18 cellular contexts compared by ENCODE assay signal in genomic region chr11:100875521-100875869, GRCh38.
DNase-seq lines count a peak whose midpoint lies in the region; ATAC-seq and TF ChIP-seq lines count a peak whose summit lies in the region.
"Had no signal": no experiment of that assay in that cellular context is flagged by ENCODE, and none has a peak within 500 bp of the region (broad histone marks: within the 10 kb centered on the region; RNA-seq: fewer than 3 reads in every experiment).

No MANE protein-coding gene starts in this region.

- peaks cover 52% of the 10 kb centered on the region for H3K4me1 Mint-ChIP-seq in nephron progenitor cell
- H3K4me1 Mint-ChIP-seq: CD4-positive, alpha-beta memory T cell had no signal

- H2AFZ ChIP-seq in IMR-90 (replicated peaks; ENCODE audit: low read length, poor library complexity) (peak overlapping the region; percentile 9), fibroblast of lung (ENCODE audit: low read length) (no peak overlapping the region)

- peak overlapping the region; percentile 90 for H3K14ac ChIP-seq in IMR-90 (replicated peaks; ENCODE audit: low read depth, low read length)

- TF ChIP-seq RAD21 in IMR-90 (IDR thresholded peaks at IDR 0.05; ENCODE audit: low read length): no peak

- intact Hi-C loops in IMR-90 (cut with micrococcal nuclease): loop anchor here (5.0 kb wide), 1 partner anchor 52 kb away; no protein-coding TSS in a partner anchor

- dilution Hi-C loops in IMR-90 (cut with HindIII; ENCODE audit: low sequenced_read_pairs, unreplicated experiment): no loop called here

- H2AK5ac ChIP-seq in IMR-90 (ENCODE audit: low read depth, low read length): peak overlapping the region; percentile 97

- no peak overlapping the region for H3K56ac ChIP-seq in IMR-90 (ENCODE audit: extremely low read depth, insufficient read depth, low read length)

- H3K27me3 ChIP-seq in IMR-90 (ENCODE audit: control insufficient read depth, insufficient read depth, low read length) (no peaks in the 10 kb centered on the region), fibroblast of lung (ENCODE audit: control insufficient read depth, insufficient read depth, low read length) (no peaks in the 10 kb centered on the region), WERI-Rb-1 (ENCODE audit: insufficient read depth, low read depth, severe bottlenecking) (no peaks in the 10 kb centered on the region)

- H3K9me3 ChIP-seq in IMR-90 (ENCODE audit: control insufficient read depth, insufficient read depth, low read length) (no peaks in the 10 kb centered on the region), fibroblast of lung (ENCODE audit: control insufficient read depth, insufficient read depth, low read depth, low read length) (no peaks in the 10 kb centered on the region), WERI-Rb-1 (ENCODE audit: severe bottlenecking) (no peaks in the 10 kb centered on the region)

- in situ Hi-C loops in IMR-90 (cut with MboI; ENCODE audit: low sequenced_read_pairs): no loop called here

- H3K18ac ChIP-seq in IMR-90 (ENCODE audit: low read depth, low read length): peak overlapping the region; percentile 88

- BruUV-seq in IMR-90 (replicated peaks; lab: Mats Ljungman, UMichigan): no TSS peak

- ATAC-seq in IMR-90 (ENCODE audit: low read depth): no peak
- ATAC-seq: Panc1, Right ventricle myocardium inferior, SK-N-SH treated with all-trans-retinoic acid at 6 μM for 48 hours had no signal

- H3K4me3 Mint-ChIP-seq in nephron progenitor cell: no peak overlapping the region
- H3K4me3 Mint-ChIP-seq: B cell; CD4-positive, alpha-beta memory T cell had no signal

- peak overlapping the region; percentile 92 for H2BK120ac ChIP-seq in IMR-90 (ENCODE audit: low read depth, low read length)

- CTCF ChIA-PET in IMR-90 (lab: Yijun Ruan, JAX): no interaction called here

- no peak for TF ChIP-seq POLR2A in IMR-90 (IDR thresholded peaks at IDR 0.05; ENCODE audit: low read depth, low read length)

- H3K36me3 ChIP-seq in IMR-90 (ENCODE audit: control insufficient read depth, insufficient read depth, low read length) (no peaks in the 10 kb centered on the region), fibroblast of lung (ENCODE audit: control insufficient read depth, insufficient read depth, low read length) (no peaks in the 10 kb centered on the region), WERI-Rb-1 (no peaks in the 10 kb centered on the region)

- peak overlapping the region; percentile 90 for H3K4ac ChIP-seq in IMR-90 (ENCODE audit: low read depth, low read length)

- H3K9me1 ChIP-seq in IMR-90 (ENCODE audit: insufficient read depth, low read length): peaks cover 8% of the 10 kb centered on the region; the same call in 1 of the 2 replicates

- H2AK9ac ChIP-seq in IMR-90 (replicated peaks; ENCODE audit: low read depth, low read length, poor library complexity): no peak overlapping the region

- H3K4me1 ChIP-seq in IMR-90 (ENCODE audit: control insufficient read depth, insufficient read depth, low read length) (peaks cover 19% of the 10 kb centered on the region), fibroblast of lung (ENCODE audit: control insufficient read depth, extremely low read depth, insufficient read depth, low read length) (peaks cover 27% of the 10 kb centered on the region)

- peaks cover 8% of the 10 kb centered on the region for H3K9me3 Mint-ChIP-seq in nephron progenitor cell

- DNase-seq in IMR-90 (no peak), fibroblast of lung (ENCODE audit: low read depth in 2 of 2) (no peak), nephron progenitor cell (peak; percentile 18), GM20000 (ENCODE audit: low spot score) (no peak), NOMO-1 (lab: John Stamatoyannopoulos, UW; ENCODE audit: unreplicated experiment in 2 of 2) (no peak), SKM-1 treated with dmso at 0.1 percent for 144 hours (lab: John Stamatoyannopoulos, UW; ENCODE audit: unreplicated experiment) (no peak), WERI-Rb-1 (no peak)
- DNase-seq: CD4-positive, alpha-beta memory T cell; DMS79; NCI-H1436 treated with DMSO at 0.1 percent for 48 hours; NCI-H2081 treated with DMSO at 0.1 percent for 48 hours; NCI-H510A; NCI-H774 had no signal

- no peaks in the 10 kb centered on the region for H3K79me2 ChIP-seq in fibroblast of lung (ENCODE audit: control insufficient read depth, insufficient read depth, low read length)

- no peak overlapping the region for H3K4me2 ChIP-seq in IMR-90 (ENCODE audit: low read depth, low read length)
- peak overlapping the region; percentile 52 for H3K4me2 ChIP-seq in fibroblast of lung (ENCODE audit: extremely low read depth, insufficient read depth, low read length)

- TF ChIP-seq CTCF in IMR-90 (conservative IDR thresholded peaks at IDR 0.05; ENCODE audit: low read depth, low read length) (no peak), fibroblast of lung (conservative IDR thresholded peaks at IDR 0.05 in 1 of 2, IDR thresholded peaks at IDR 0.05 in 1 of 2; ENCODE audit: low read depth in 1 of 2, low read length in 2 of 2) (no peak), nephron progenitor cell (IDR thresholded peaks at IDR 0.05) (no peak), GM20000 (IDR thresholded peaks at IDR 0.05; ENCODE audit: extremely low read depth, missing control alignments) (no peak), WERI-Rb-1 (IDR thresholded peaks at IDR 0.05; ENCODE audit: low read depth, low read length) (no peak)

- peak overlapping the region; percentile 99 for H2BK5ac ChIP-seq in IMR-90 (ENCODE audit: low read depth, low read length, poor library complexity, severe bottlenecking)

- peak overlapping the region; percentile 96 for H4K5ac ChIP-seq in IMR-90 (ENCODE audit: low read depth, low read length)

- H2BK15ac ChIP-seq in IMR-90 (ENCODE audit: low read depth, low read length): peak overlapping the region; percentile 26; the same call in 2 of the 3 replicates

- H3K27me3 Mint-ChIP-seq in nephron progenitor cell (ENCODE audit: low read depth, poor library complexity): peaks cover 3% of the 10 kb centered on the region
- H3K27me3 Mint-ChIP-seq: B cell; CD4-positive, alpha-beta memory T cell had no signal

- H4K20me1 ChIP-seq in IMR-90 (ENCODE audit: insufficient read depth, low read length) (no peaks in the 10 kb centered on the region), fibroblast of lung (ENCODE audit: control insufficient read depth, extremely low read depth, insufficient read depth, low read length) (no peaks in the 10 kb centered on the region)

- H3K36me3 Mint-ChIP-seq in nephron progenitor cell (ENCODE audit: low read depth): peaks cover 4% of the 10 kb centered on the region
- H3K36me3 Mint-ChIP-seq: CD4-positive, alpha-beta memory T cell had no signal

- H4K91ac ChIP-seq in IMR-90 (ENCODE audit: insufficient read depth, low read depth, low read length): peak overlapping the region; percentile 77

- H2BK20ac ChIP-seq in IMR-90 (ENCODE audit: low read depth, low read length): peak overlapping the region; percentile 87

- H3K9ac ChIP-seq in IMR-90 (ENCODE audit: low read depth, low read length) (no peak overlapping the region), fibroblast of lung (ENCODE audit: insufficient read depth, low read length) (no peak overlapping the region)
- H3K9ac ChIP-seq: KMS-11 had no signal

- WGBS in IMR-90 (ENCODE audit: extremely low coverage in 2 of 2, insufficient read length in 1 of 2), 2 experiments: no CpG with 5 or more reads among the region's 8 CpGs

- peak overlapping the region; percentile 7; the same call in 1 of the 2 replicates for H3K23ac ChIP-seq in IMR-90 (ENCODE audit: low read depth, low read length)

- H3K79me1 ChIP-seq in IMR-90 (ENCODE audit: low read depth in 1 of 2, low read length in 2 of 2): peaks cover 2 to 33% of the 10 kb centered on the region in 2 experiments; a peak in 3 of 4 replicates

- POLR2A ChIA-PET in IMR-90 (lab: Charles Lee; ENCODE audit: unreplicated experiment): no interaction called here

- H4K8ac ChIP-seq in IMR-90 (ENCODE audit: low read depth in 2 of 2, low read length in 2 of 2): peak overlapping the region; percentile 33 to 82; a peak in 3 of 4 replicates

- peak overlapping the region; percentile 96 for H3K27ac ChIP-seq in IMR-90 (ENCODE audit: insufficient read depth, low read length)
- H3K27ac ChIP-seq in fibroblast of lung (ENCODE audit: insufficient read depth, low read length): peak overlapping the region; percentile 89
- H3K27ac ChIP-seq in WERI-Rb-1: no peak overlapping the region

- H3K4me3 ChIP-seq in IMR-90 (ENCODE audit: insufficient read depth, low read depth, low read length): no peak overlapping the region
- no peak overlapping the region for H3K4me3 ChIP-seq in fibroblast of lung (replicated peaks in 1 of 4; ENCODE audit: control extremely low read depth in 1 of 4, insufficient read depth in 1 of 4, low read depth in 3 of 4, low read length in 4 of 4)
- H3K4me3 ChIP-seq in WERI-Rb-1 (ENCODE audit: low read depth, low read length): no peak overlapping the region

- H3K27ac Mint-ChIP-seq in nephron progenitor cell: no peak overlapping the region
- H3K27ac Mint-ChIP-seq: B cell; CD4-positive, alpha-beta memory T cell had no signal

TF ChIP-seq in IMR-90, 13 proteins besides CTCF, POLR2A, EP300 and RAD21:
- TF ChIP-seq CHD1 (IDR thresholded peaks at IDR 0.05; ENCODE audit: low read depth, low read length): no peak
- TF ChIP-seq FOS (IDR thresholded peaks at IDR 0.05; ENCODE audit: low read depth, low read length): no peak
- TF ChIP-seq MAZ (IDR thresholded peaks at IDR 0.05; ENCODE audit: borderline replicate concordance, low read depth, low read length): no peak
- no peak for TF ChIP-seq BHLHE40 (IDR thresholded peaks at IDR 0.05; ENCODE audit: low read depth, low read length)
- no peak for TF ChIP-seq SMC3 (IDR thresholded peaks at IDR 0.05; ENCODE audit: low read depth, low read length)
- no peak for TF ChIP-seq CEBPB (IDR thresholded peaks at IDR 0.05; ENCODE audit: low read depth, low read length)
- no peak for TF ChIP-seq ELK1 (IDR thresholded peaks at IDR 0.05; ENCODE audit: borderline replicate concordance, low read depth, low read length)
- no peak for TF ChIP-seq MAFK (IDR thresholded peaks at IDR 0.05; ENCODE audit: low read depth, low read length)
